In the genomic region with DNA sequence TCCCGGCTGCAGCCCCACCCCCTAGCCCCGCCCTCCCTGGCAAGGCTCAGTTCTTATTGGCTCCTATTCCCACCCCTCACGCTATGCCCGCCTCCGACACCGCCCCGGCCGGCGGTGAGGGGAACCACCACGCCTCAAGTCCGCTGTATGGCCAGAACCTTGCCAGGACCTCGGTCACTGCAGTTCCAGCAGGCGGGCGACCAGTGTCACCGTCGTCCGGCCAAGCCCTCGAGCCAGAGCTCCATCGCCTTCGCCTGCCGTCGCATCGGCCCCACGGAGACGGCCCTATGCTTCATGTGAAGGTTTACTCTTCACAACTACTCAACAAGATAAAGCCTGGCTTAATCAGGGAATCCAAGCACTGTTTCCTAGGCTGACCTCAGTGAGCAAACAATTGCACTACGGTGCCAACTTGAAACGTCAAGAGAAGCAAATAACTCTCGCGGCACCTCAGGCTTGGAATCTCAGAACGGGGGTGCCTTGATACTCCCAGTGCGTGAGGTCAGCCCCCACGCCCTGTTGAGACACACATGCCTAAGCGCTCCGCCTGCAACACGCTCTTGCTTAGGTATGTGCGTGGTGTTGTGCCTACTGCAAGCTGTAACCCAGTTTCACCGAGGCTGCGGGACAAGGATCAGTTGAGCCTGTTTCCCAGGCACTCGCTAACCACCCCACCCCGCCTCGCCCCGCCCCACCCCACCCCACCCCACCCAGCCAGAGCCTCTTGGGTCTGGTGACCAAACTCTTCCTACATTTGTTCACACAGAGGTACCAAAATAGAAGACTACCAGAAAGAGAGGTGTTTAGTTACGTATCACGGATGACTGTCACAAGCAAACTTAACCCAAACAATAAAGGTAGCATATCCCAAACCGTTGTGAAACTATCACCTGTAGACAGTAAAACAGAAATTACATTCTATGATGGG, we compare ENCODE assay signal across 1 cellular context.
A peak's percentile ranks its signal among the peaks of the same experiment; 100 is the strongest.
TF ChIP-seq lines count a peak whose summit lies in the region.

No MANE protein-coding gene starts in this region.

TF ChIP-seq in IMR-90, 13 proteins besides CTCF, POLR2A, EP300 and RAD21:
- no peak for TF ChIP-seq RCOR1 (IDR thresholded peaks at IDR 0.05; ENCODE audit: insufficient replicate concordance, low read length)
- peak; percentile 79 for TF ChIP-seq CEBPB (IDR thresholded peaks at IDR 0.05; ENCODE audit: low read depth, low read length)
- TF ChIP-seq, protein P1, sequence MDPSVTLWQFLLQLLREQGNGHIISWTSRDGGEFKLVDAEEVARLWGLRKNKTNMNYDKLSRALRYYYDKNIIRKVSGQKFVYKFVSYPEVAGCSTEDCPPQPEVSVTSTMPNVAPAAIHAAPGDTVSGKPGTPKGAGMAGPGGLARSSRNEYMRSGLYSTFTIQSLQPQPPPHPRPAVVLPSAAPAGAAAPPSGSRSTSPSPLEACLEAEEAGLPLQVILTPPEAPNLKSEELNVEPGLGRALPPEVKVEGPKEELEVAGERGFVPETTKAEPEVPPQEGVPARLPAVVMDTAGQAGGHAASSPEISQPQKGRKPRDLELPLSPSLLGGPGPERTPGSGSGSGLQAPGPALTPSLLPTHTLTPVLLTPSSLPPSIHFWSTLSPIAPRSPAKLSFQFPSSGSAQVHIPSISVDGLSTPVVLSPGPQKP (IDR thresholded peaks at IDR 0.05; ENCODE audit: borderline replicate concordance, low read depth, low read length) = no peak
- peak; percentile 68 for TF ChIP-seq BHLHE40 (IDR thresholded peaks at IDR 0.05; ENCODE audit: low read depth, low read length)
- no peak for TF ChIP-seq CHD1 (IDR thresholded peaks at IDR 0.05; ENCODE audit: low read depth, low read length)
- peak; percentile 54; the same call in 1 of the 2 replicates for TF ChIP-seq MAZ (IDR thresholded peaks at IDR 0.05; ENCODE audit: borderline replicate concordance, low read depth, low read length)
- TF ChIP-seq NFE2L2 (IDR thresholded peaks at IDR 0.05; ENCODE audit: low read depth, low read length) = no peak
